Comparison of ENCODE assay signal across 21 cellular contexts in genomic region chr3:129854460-129854859, GRCh38. TPM values are rescaled to one million over a fixed set of nuclear protein-coding genes. Genes with fewer than 3 reads are reported as not detected.
DNase-seq lines count a peak whose midpoint lies in the region; ATAC-seq and TF ChIP-seq lines count a peak whose summit lies in the region.
"Had no signal": no experiment of that assay in that cellular context is flagged by ENCODE, and none has a peak within 500 bp of the region (broad histone marks: within the 10 kb centered on the region; RNA-seq: fewer than 3 reads in every experiment).

No MANE protein-coding gene starts in this region.

- H3K36me3 Mint-ChIP-seq in natural killer cell treated with Interleukin-12 subunit alpha and Interleukin-12 subunit beta and Interleukin-15 and Interleukin-18, amount 100 ng/mL, for 72 hours = peaks cover 13% of the 10 kb centered on the region
- H3K36me3 Mint-ChIP-seq in natural killer cell = no peaks in the 10 kb centered on the region
- H3K36me3 Mint-ChIP-seq in central memory CD8-positive, alpha-beta T cell (ENCODE audit: insufficient read depth) = peaks cover 3% of the 10 kb centered on the region
- H3K36me3 Mint-ChIP-seq in osteocyte (ENCODE audit: unreplicated experiment) = peaks cover 28% of the 10 kb centered on the region

- intact Hi-C loops in natural killer cell (cut with micrococcal nuclease) (no loop called here), vagina (cut with DNase I) (no loop called here)

- H3K4me3 Mint-ChIP-seq in natural killer cell treated with Interleukin-12 subunit alpha and Interleukin-12 subunit beta and Interleukin-15 and Interleukin-18, amount 100 ng/mL, for 72 hours = peak overlapping the region; percentile 2
- H3K4me3 Mint-ChIP-seq in natural killer cell (no peak overlapping the region), osteocyte (ENCODE audit: unreplicated experiment) (no peak overlapping the region)
- H3K4me3 Mint-ChIP-seq in central memory CD8-positive, alpha-beta T cell = no peak overlapping the region
- H3K4me3 Mint-ChIP-seq: CD8-positive, alpha-beta T cell; IgD-negative memory B cell had no signal

- peaks cover 28% of the 10 kb centered on the region for H3K4me1 ChIP-seq in vagina

- TF ChIP-seq CTCF in natural killer cell (IDR thresholded peaks at IDR 0.05) (no peak), osteocyte (IDR thresholded peaks at IDR 0.05) (no peak), vagina (IDR thresholded peaks at IDR 0.05) (no peak)

- no peak for TF ChIP-seq POLR2A in vagina (IDR thresholded peaks at IDR 0.05)

- no peak for DNase-seq in natural killer cell treated with Interleukin-12 subunit alpha and Interleukin-12 subunit beta and Interleukin-15 and Interleukin-18, amount 100 ng/mL, for 72 hours (ENCODE audit: low spot score)
- DNase-seq in natural killer cell (no peak), osteocyte (ENCODE audit: extremely low spot score, unreplicated experiment) (no peak), vagina (ENCODE audit: extremely low spot score in 2 of 2) (no peak), AG20443 (ENCODE audit: low spot score) (no peak), NCI-H1048 (lab: John Stamatoyannopoulos, UW) (no peak)
- DNase-seq in central memory CD8-positive, alpha-beta T cell (ENCODE audit: low spot score in 2 of 2) = no peak
- DNase-seq: 8988T; CD8-positive, alpha-beta T cell; DMS53; EL; Kasumi-1; MG63; NCI-H1092; NCI-H1436 treated with DMSO at 0.1 percent for 48 hours; NCI-H2029; NCI-H526 had no signal

- H3K27me3 ChIP-seq in vagina = no peaks in the 10 kb centered on the region
- H3K27me3 ChIP-seq: MG63 had no signal

- no peaks in the 10 kb centered on the region for H3K9me3 ChIP-seq in vagina

- H3K9me3 Mint-ChIP-seq in natural killer cell treated with Interleukin-12 subunit alpha and Interleukin-12 subunit beta and Interleukin-15 and Interleukin-18, amount 100 ng/mL, for 72 hours = peaks cover 3% of the 10 kb centered on the region
- H3K9me3 Mint-ChIP-seq in natural killer cell = no peaks in the 10 kb centered on the region
- no peaks in the 10 kb centered on the region for H3K9me3 Mint-ChIP-seq in central memory CD8-positive, alpha-beta T cell
- peaks cover 4% of the 10 kb centered on the region for H3K9me3 Mint-ChIP-seq in osteocyte (ENCODE audit: unreplicated experiment)
- H3K9me3 Mint-ChIP-seq: CD8-positive, alpha-beta T cell; IgD-negative memory B cell had no signal

- peak overlapping the region; percentile 19 to 43 for H3K27ac Mint-ChIP-seq in natural killer cell treated with Interleukin-12 subunit alpha and Interleukin-12 subunit beta and Interleukin-15 and Interleukin-18, amount 100 ng/mL, for 72 hours
- H3K27ac Mint-ChIP-seq in natural killer cell (no peak overlapping the region), osteocyte (ENCODE audit: unreplicated experiment) (peak overlapping the region; percentile 96)
- peak overlapping the region; percentile 2 for H3K27ac Mint-ChIP-seq in central memory CD8-positive, alpha-beta T cell (ENCODE audit: low read depth)

- H3K36me3 ChIP-seq in vagina = no peaks in the 10 kb centered on the region

- no peak overlapping the region for H3K4me3 ChIP-seq in vagina
- H3K4me3 ChIP-seq: GM12878, MG63 had no signal

- peaks cover 32 to 33% of the 10 kb centered on the region in 2 donors for H3K4me1 Mint-ChIP-seq in natural killer cell treated with Interleukin-12 subunit alpha and Interleukin-12 subunit beta and Interleukin-15 and Interleukin-18, amount 100 ng/mL, for 72 hours (ENCODE audit: low read depth in 2 of 2)
- H3K4me1 Mint-ChIP-seq in natural killer cell (peaks cover 7 to 27% of the 10 kb centered on the region in 2 donors), osteocyte (ENCODE audit: unreplicated experiment) (peaks cover 26% of the 10 kb centered on the region)
- peaks cover 5% of the 10 kb centered on the region for H3K4me1 Mint-ChIP-seq in central memory CD8-positive, alpha-beta T cell

- no peaks in the 10 kb centered on the region for H3K27me3 Mint-ChIP-seq in natural killer cell treated with Interleukin-12 subunit alpha and Interleukin-12 subunit beta and Interleukin-15 and Interleukin-18, amount 100 ng/mL, for 72 hours
- H3K27me3 Mint-ChIP-seq in natural killer cell (ENCODE audit: low read depth in 2 of 2) (no peaks in the 10 kb centered on the region), osteocyte (ENCODE audit: unreplicated experiment) (no peaks in the 10 kb centered on the region)
- H3K27me3 Mint-ChIP-seq in central memory CD8-positive, alpha-beta T cell = no peaks in the 10 kb centered on the region
- H3K27me3 Mint-ChIP-seq: IgD-negative memory B cell had no signal

- no peak for ATAC-seq in natural killer cell treated with Interleukin-12 subunit alpha and Interleukin-12 subunit beta and Interleukin-15 and Interleukin-18, amount 100 ng/mL, for 72 hours
- no peak for ATAC-seq in natural killer cell
- no peak for ATAC-seq in central memory CD8-positive, alpha-beta T cell (replicated peaks; ENCODE audit: extremely low read depth, poor library complexity, severe bottlenecking)
- ATAC-seq in HG02588 (IDR thresholded peaks at IDR 0.05; ENCODE audit: unreplicated experiment) = no peak
- ATAC-seq: CD8-positive, alpha-beta T cell; GM12878; Panc1 had no signal

- peak overlapping the region; percentile 78 for H3K27ac ChIP-seq in vagina

RNA-seq across cellular contexts. Expression of gene TMCC1, which starts 39.1 kb away (rescaled TPM):
- total RNA-seq in natural killer cell treated with Interleukin-12 subunit alpha and Interleukin-12 subunit beta and Interleukin-15 and Interleukin-18, amount 100 ng/mL, for 72 hours = 10 to 100 TPM; 21.5 to 34.5 TPM
- 10 to 100 TPM; 26.4 to 36.7 (median 31.7) TPM for total RNA-seq in natural killer cell
- 34.6 and 37.8 TPM in 2 replicates for total RNA-seq in osteocyte
- 16.7 TPM for total RNA-seq in vagina

Comparison
In these comparisons a context has a peak if more than half of its experiments do, and no peak if none do; other contexts are left out.
1. H3K27ac Mint-ChIP-seq: peak in natural killer cell treated with Interleukin-12 subunit alpha and Interleukin-12 subunit beta and Interleukin-15 and Interleukin-18, amount 100 ng/mL, for 72 hours (2 of 2), central memory CD8-positive, alpha-beta T cell (single experiment) and osteocyte (single experiment); none in natural killer cell (0 of 2).